In the genomic region with DNA sequence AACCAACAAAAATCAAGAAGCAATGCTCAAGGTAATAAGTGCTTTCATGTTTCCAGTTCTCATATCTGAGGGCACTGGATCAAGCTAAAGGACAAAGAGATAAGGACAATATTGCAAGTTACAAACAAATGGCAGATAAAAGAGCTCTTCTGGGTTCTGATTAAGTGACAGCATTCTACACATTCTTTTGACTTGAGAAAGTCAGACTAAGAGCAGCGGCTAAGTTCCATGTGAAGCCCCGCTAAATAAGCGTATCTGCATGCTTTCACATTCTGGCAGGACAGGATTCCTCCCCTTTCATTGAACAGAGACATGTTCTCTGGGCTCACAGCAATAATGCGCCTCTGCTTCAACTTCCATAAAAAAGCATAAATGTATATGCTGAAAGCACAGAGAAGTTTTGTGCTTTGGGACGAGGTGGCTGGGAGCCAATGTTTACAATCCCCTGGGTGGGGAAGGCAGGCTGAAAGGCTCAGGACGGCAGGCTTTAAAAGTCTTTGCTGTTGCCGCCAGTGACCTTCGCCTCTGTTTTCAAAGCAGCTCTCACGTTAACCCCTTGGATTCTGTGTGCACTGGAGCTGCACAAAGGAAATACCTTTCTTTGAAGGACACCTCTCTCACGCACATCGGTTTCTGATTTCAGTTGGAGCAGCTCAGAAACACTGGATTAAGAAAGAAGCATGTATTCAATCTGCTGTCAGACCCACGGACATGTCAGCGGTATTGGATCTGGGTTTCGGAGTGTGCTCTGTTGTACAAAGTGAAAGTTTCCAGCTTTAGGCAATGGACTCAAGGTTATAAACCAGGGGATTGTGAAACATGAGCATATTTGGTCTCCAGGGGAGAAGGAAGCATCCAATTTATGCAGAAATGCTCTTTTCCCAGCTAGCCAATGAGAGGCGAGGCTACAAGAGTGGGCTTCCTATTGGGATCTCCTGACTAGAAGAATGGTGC, we compare ENCODE assay signal across 8 cellular contexts.
DNase-seq lines count a peak whose midpoint lies in the region; ATAC-seq, FAIRE-seq and TF ChIP-seq lines count a peak whose summit lies in the region.

No MANE protein-coding gene starts in this region.

- no peaks in the 10 kb centered on the region for H3K27me3 ChIP-seq in smooth muscle cell (ENCODE audit: low read depth)

- 1% methylated on average over 15 of the region's 15 CpGs for WGBS in smooth muscle cell (ENCODE audit: low lambda C conversion rate)

- FAIRE-seq in kidney (lab: Jason Lieb, UNC) (no peak), D721Med (lab: Jason Lieb, UNC) (no peak)

- H4K20me1 ChIP-seq in smooth muscle cell (ENCODE audit: low read depth): no peaks in the 10 kb centered on the region

- intact Hi-C loops in kidney (cut with DNase I): no loop called here

- no peak for TF ChIP-seq CTCF in cardiac fibroblast (IDR thresholded peaks at IDR 0.05; ENCODE audit: low read depth, low read length)
- TF ChIP-seq CTCF in kidney (IDR thresholded peaks at IDR 0.05; ENCODE audit: borderline replicate concordance, extremely low read depth, insufficient read depth): no peak
- no peak for TF ChIP-seq CTCF in smooth muscle cell (IDR thresholded peaks at IDR 0.05; ENCODE audit: borderline replicate concordance, insufficient read depth, poor library complexity, severe bottlenecking)
- TF ChIP-seq CTCF in D721Med (IDR thresholded peaks at IDR 0.05; ENCODE audit: insufficient read depth, missing control alignments): no peak

- H3K4me1 ChIP-seq in kidney (ENCODE audit: control insufficient read depth in 1 of 2, insufficient read depth in 1 of 2, low read depth in 1 of 2, low read length in 2 of 2) (peaks cover 5 to 18% of the 10 kb centered on the region in 2 donors), smooth muscle cell (ENCODE audit: low read depth) (peaks cover 36% of the 10 kb centered on the region)

- peak overlapping the region; percentile 51 to 57 for H3K4me3 ChIP-seq in cardiac fibroblast (replicated peaks in 1 of 2; ENCODE audit: low read depth in 2 of 2, low read length in 2 of 2)
- peak overlapping the region; percentile 77 to 84 for H3K4me3 ChIP-seq in kidney (ENCODE audit: low read length in 2 of 2)
- peak overlapping the region; percentile 63 for H3K4me3 ChIP-seq in smooth muscle cell

- peaks cover 44% of the 10 kb centered on the region for H3F3A ChIP-seq in smooth muscle cell (ENCODE audit: low read depth)

- H3K9me3 ChIP-seq in kidney (ENCODE audit: control insufficient read depth in 1 of 2, low read length in 2 of 2): no peaks in the 10 kb centered on the region
- no peaks in the 10 kb centered on the region for H3K9me3 ChIP-seq in smooth muscle cell (replicated peaks; ENCODE audit: low read depth)

- H3K79me2 ChIP-seq in smooth muscle cell (ENCODE audit: low read depth): peaks cover 40% of the 10 kb centered on the region

- ATAC-seq in HG03457 (IDR thresholded peaks at IDR 0.05; ENCODE audit: unreplicated experiment) (no peak), GM21390 (IDR thresholded peaks at IDR 0.05; ENCODE audit: unreplicated experiment) (no peak)

- in situ Hi-C loops in G401 (cut with HindIII; ENCODE audit: low sequenced_read_pairs): no loop called here

- H3K4me2 ChIP-seq in smooth muscle cell: peak overlapping the region; percentile 85

- H3K9ac ChIP-seq in kidney (ENCODE audit: low read length in 2 of 2) (peak overlapping the region; percentile 35 to 82), smooth muscle cell (ENCODE audit: low read depth) (peak overlapping the region; percentile 79)

- no peak overlapping the region for H2AFZ ChIP-seq in smooth muscle cell (ENCODE audit: low read depth)

- H3K36me3 ChIP-seq in kidney (ENCODE audit: control insufficient read depth in 1 of 2, insufficient read depth in 2 of 2, low read length in 2 of 2): no peaks in the 10 kb centered on the region
- no peaks in the 10 kb centered on the region for H3K36me3 ChIP-seq in smooth muscle cell (ENCODE audit: low read depth)

- H3K27ac ChIP-seq in kidney (ENCODE audit: low read depth in 2 of 2, low read length in 2 of 2) (peak overlapping the region; percentile 82), smooth muscle cell (ENCODE audit: low read depth) (peak overlapping the region; percentile 89)

- DNase-seq in G401 (ENCODE audit: low spot score) (peak; percentile 57), NCI-H2227 treated with DMSO at 0.1 percent for 48 hours (lab: John Stamatoyannopoulos, UW) (peak; percentile 52), cardiac fibroblast (ENCODE audit: low read depth in 2 of 2) (peak; percentile 91 to 93), kidney (no peak), smooth muscle cell (lab: John Stamatoyannopoulos, UW; ENCODE audit: unreplicated experiment) (peak; percentile 3), D721Med (ENCODE audit: insufficient read length, low spot score) (no peak)

Comparison
In these comparisons a context has a peak if more than half of its experiments do, and no peak if none do; other contexts are left out.
1. DNase-seq: peak in G401 (single experiment), NCI-H2227 treated with DMSO at 0.1 percent for 48 hours (single experiment), cardiac fibroblast (2 of 2) and smooth muscle cell (single experiment); none in kidney (single experiment) and D721Med (single experiment).
2. Peak in every context shown above with its lines, with median percentiles within 50 percentile points of each other: H3K4me3 ChIP-seq.